In the genomic region with DNA sequence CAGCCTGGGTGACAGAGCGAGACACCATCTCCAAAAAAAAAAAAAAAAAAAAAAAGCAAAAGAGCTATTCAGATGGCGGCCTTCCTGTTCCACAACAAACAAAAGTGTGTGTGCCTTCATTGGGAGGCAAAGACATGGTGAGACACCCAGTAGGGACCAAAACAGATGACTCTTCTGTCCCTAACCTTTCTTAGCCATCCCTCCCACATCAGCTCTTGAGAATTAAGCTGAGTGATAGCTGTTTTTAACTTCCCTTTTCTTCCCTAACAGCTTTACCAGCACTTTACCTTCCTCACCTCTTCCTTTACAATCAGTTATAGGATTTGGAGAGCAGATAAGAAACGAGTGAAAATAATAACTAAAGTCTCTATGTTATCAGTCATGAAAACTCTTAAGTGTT, we compare ENCODE assay signal across 16 cellular contexts. TPM values are rescaled to one million over a fixed set of nuclear protein-coding genes. Genes with fewer than 3 reads are reported as not detected.
A peak's percentile ranks its signal among the peaks of the same experiment; 100 is the strongest.
DNase-seq lines count a peak whose midpoint lies in the region; ATAC-seq and TF ChIP-seq lines count a peak whose summit lies in the region.
"Had no signal": no experiment of that assay in that cellular context is flagged by ENCODE, and none has a peak within 500 bp of the region (broad histone marks: within the 10 kb centered on the region; RNA-seq: fewer than 3 reads in every experiment).

No MANE protein-coding gene starts in this region.

- ATAC-seq in activated B cell treated with CpG ODN at 0.5 μM for 24 hours (ENCODE audit: low read depth): peak; percentile 30
- ATAC-seq: Panc1, Right ventricle myocardium inferior had no signal

- H3K9me3 ChIP-seq in BE2C: no peaks in the 10 kb centered on the region

- no peaks in the 10 kb centered on the region for H3K9me3 Mint-ChIP-seq in activated naive CD4-positive, alpha-beta T cell treated with anti-CD3 and anti-CD28 coated beads, Interleukin-2, amount 10 ng/mL, durations not matched to agents 7 days and 5 days
- H3K9me3 Mint-ChIP-seq in activated B cell treated with CpG ODN at 0.5 μM for 24 hours: no peaks in the 10 kb centered on the region
- no peaks in the 10 kb centered on the region for H3K9me3 Mint-ChIP-seq in activated naive CD8-positive, alpha-beta T cell treated with anti-CD3 and anti-CD28 coated beads for 36 hours

- no peaks in the 10 kb centered on the region for H3K4me1 ChIP-seq in BE2C

- DNase-seq in activated naive CD4-positive, alpha-beta T cell treated with anti-CD3 and anti-CD28 coated beads, Interleukin-2, amount 10 ng/mL, durations not matched to agents 7 days and 5 days: no peak
- no peak for DNase-seq in activated naive CD4-positive, alpha-beta T cell treated with anti-CD3 and anti-CD28 coated beads, Interleukin-2, amount 50 U/mL, for 16 hours
- peak; percentile 14 for DNase-seq in MV-4-11 (lab: John Stamatoyannopoulos, UW)
- no peak for DNase-seq in activated B cell treated with CpG ODN at 0.5 μM for 24 hours
- no peak for DNase-seq in effector CD8-positive, alpha-beta T cell (lab: John Stamatoyannopoulos, UW)
- DNase-seq in activated naive CD8-positive, alpha-beta T cell treated with anti-CD3 and anti-CD28 coated beads for 36 hours: no peak
- DNase-seq in BE2C: no peak
- DNase-seq in SIG-M5 (lab: John Stamatoyannopoulos, UW): no peak
- DNase-seq: 8988T; NCI-H1048; NCI-H2107; NCI-H226; NCI-H526 treated with DMSO at 0.1 percent for 48 hours; NK-92 treated with Interleukin-12 subunit alpha and Interleukin-12 subunit beta, amount 100 ng/mL, for 24 hours had no signal

- intact Hi-C loops in activated B cell treated with CpG ODN at 0.5 μM for 24 hours (cut with micrococcal nuclease): loop anchor here (2.0 kb wide), 2 partner anchors 39 to 107 kb away; no protein-coding TSS in a partner anchor

- H3K27ac Mint-ChIP-seq in activated naive CD4-positive, alpha-beta T cell treated with anti-CD3 and anti-CD28 coated beads, Interleukin-2, amount 10 ng/mL, durations not matched to agents 7 days and 5 days: peak overlapping the region; percentile 2
- H3K27ac Mint-ChIP-seq in activated B cell treated with CpG ODN at 0.5 μM for 24 hours: peak overlapping the region; percentile 83
- no peak overlapping the region for H3K27ac Mint-ChIP-seq in activated naive CD8-positive, alpha-beta T cell treated with anti-CD3 and anti-CD28 coated beads for 36 hours

- POLR2A ChIA-PET in activated B cell treated with CpG ODN at 0.5 μM for 24 hours (lab: Charles Lee): interaction anchor here (0.5 to 5.8 kb wide), 20 partner anchors 27 to 405 kb away, joined by 3 to 100 read pairs (median 6); partner anchors contain the start of genes ARMH3, KCNIP2, NPM3 and OGA

- H3K27me3 Mint-ChIP-seq in activated naive CD4-positive, alpha-beta T cell treated with anti-CD3 and anti-CD28 coated beads, Interleukin-2, amount 10 ng/mL, durations not matched to agents 7 days and 5 days: no peaks in the 10 kb centered on the region
- no peaks in the 10 kb centered on the region for H3K27me3 Mint-ChIP-seq in activated B cell treated with CpG ODN at 0.5 μM for 24 hours
- H3K27me3 Mint-ChIP-seq in activated naive CD8-positive, alpha-beta T cell treated with anti-CD3 and anti-CD28 coated beads for 36 hours: no peaks in the 10 kb centered on the region

- CTCF ChIA-PET in activated naive CD4-positive, alpha-beta T cell treated with anti-CD3 and anti-CD28 coated beads, Interleukin-2, amount 10 ng/mL, durations not matched to agents 7 days and 5 days (lab: Charles Lee): interaction anchor here (1.0 to 6.0 kb wide), 9 partner anchors 9 to 188 kb away, joined by 3 to 101 read pairs (median 5); no protein-coding TSS in a partner anchor
- CTCF ChIA-PET in activated B cell treated with CpG ODN at 0.5 μM for 24 hours (lab: Charles Lee): interaction anchor here (1.0 to 9.3 kb wide), 12 partner anchors 10 to 168 kb away, joined by 3 to 372 read pairs (median 12); partner anchors contain the start of genes HPS6 and KCNIP2

- peaks cover 6% of the 10 kb centered on the region; the same call in 1 of the 2 replicates for H3K36me3 ChIP-seq in BE2C

- H3K4me1 Mint-ChIP-seq in activated naive CD4-positive, alpha-beta T cell treated with anti-CD3 and anti-CD28 coated beads, Interleukin-2, amount 10 ng/mL, durations not matched to agents 7 days and 5 days: no peaks in the 10 kb centered on the region
- peaks cover 75% of the 10 kb centered on the region for H3K4me1 Mint-ChIP-seq in activated B cell treated with CpG ODN at 0.5 μM for 24 hours
- H3K4me1 Mint-ChIP-seq in activated naive CD8-positive, alpha-beta T cell treated with anti-CD3 and anti-CD28 coated beads for 36 hours: peaks cover 7% of the 10 kb centered on the region

- no peaks in the 10 kb centered on the region for H3K27me3 ChIP-seq in BE2C

- no peak overlapping the region for H3K4me3 Mint-ChIP-seq in activated naive CD4-positive, alpha-beta T cell treated with anti-CD3 and anti-CD28 coated beads, Interleukin-2, amount 10 ng/mL, durations not matched to agents 7 days and 5 days
- peak overlapping the region; percentile 25 for H3K4me3 Mint-ChIP-seq in activated B cell treated with CpG ODN at 0.5 μM for 24 hours
- no peak overlapping the region for H3K4me3 Mint-ChIP-seq in activated naive CD8-positive, alpha-beta T cell treated with anti-CD3 and anti-CD28 coated beads for 36 hours

- H3K36me3 Mint-ChIP-seq in activated naive CD4-positive, alpha-beta T cell treated with anti-CD3 and anti-CD28 coated beads, Interleukin-2, amount 10 ng/mL, durations not matched to agents 7 days and 5 days: peaks cover 39% of the 10 kb centered on the region
- peaks cover 46% of the 10 kb centered on the region for H3K36me3 Mint-ChIP-seq in activated B cell treated with CpG ODN at 0.5 μM for 24 hours (ENCODE audit: low read depth)
- H3K36me3 Mint-ChIP-seq in activated naive CD8-positive, alpha-beta T cell treated with anti-CD3 and anti-CD28 coated beads for 36 hours: peaks cover 11% of the 10 kb centered on the region

- TF ChIP-seq CTCF in activated B cell treated with CpG ODN at 0.5 μM for 24 hours (IDR thresholded peaks at IDR 0.05) (no peak), BE2C (IDR thresholded peaks at IDR 0.05; ENCODE audit: low read depth, low read length) (no peak)

- H3K4me3 ChIP-seq in BE2C (ENCODE audit: low read depth, low read length): no peak overlapping the region

RNA-seq across cellular contexts. Expression of gene ARMH3, which starts 48.2 kb away (rescaled TPM):
- 26.8 and 35.4 TPM in 2 replicates for total RNA-seq in activated B cell treated with CpG ODN at 0.5 μM for 24 hours
- 10 to 100 TPM; 21.5 to 21.9 TPM for total RNA-seq in activated naive CD8-positive, alpha-beta T cell treated with anti-CD3 and anti-CD28 coated beads for 36 hours
- 11.7 TPM for polyA plus RNA-seq in BE2C (2012; ENCODE audit: insufficient read depth, insufficient read length, low read depth)

RNA-seq across cellular contexts. Expression of gene HPS6, which starts 57.3 kb away (rescaled TPM):
- 22.8 and 23.0 TPM in 2 replicates for total RNA-seq in activated B cell treated with CpG ODN at 0.5 μM for 24 hours
- 10 to 100 TPM; 21.2 to 21.3 TPM for total RNA-seq in activated naive CD8-positive, alpha-beta T cell treated with anti-CD3 and anti-CD28 coated beads for 36 hours
- polyA plus RNA-seq in BE2C (2012; ENCODE audit: insufficient read depth, insufficient read length, low read depth): 29.2 TPM
